1 cellular context compared by ENCODE assay signal in genomic region chr1:30895942-30896660, GRCh38.
A peak's percentile ranks its signal among the peaks of the same experiment; 100 is the strongest.
TF ChIP-seq lines count a peak whose summit lies in the region.

No MANE protein-coding gene starts in this region.

TF ChIP-seq in K562, 482 proteins besides CTCF, POLR2A, EP300 and RAD21 (continued from another document and continues in another):
- TF ChIP-seq ZHX1 (conservative IDR thresholded peaks at IDR 0.05; ENCODE audit: low read length), result no peak
- TF ChIP-seq ZNF639 (CRISPR knock-in tag; conservative IDR thresholded peaks at IDR 0.05 in 1 of 2, IDR thresholded peaks at IDR 0.05 in 1 of 2), result no peak
- no peak for TF ChIP-seq DACH1 (IDR thresholded peaks at IDR 0.05; ENCODE audit: partially characterized antibody)
- TF ChIP-seq TCFL5 (CRISPR knock-in tag; conservative IDR thresholded peaks at IDR 0.05), result no peak
- TF ChIP-seq ETV1 (tag; conservative IDR thresholded peaks at IDR 0.05; ENCODE audit: low read depth), result no peak
- TF ChIP-seq TAF1 (IDR thresholded peaks at IDR 0.05; ENCODE audit: control insufficient read depth, extremely low read depth, insufficient read depth, low read length, severe bottlenecking), result no peak
- no peak for TF ChIP-seq E2F4 (CRISPR knock-in tag; IDR thresholded peaks at IDR 0.05; ENCODE audit: low read depth)
- TF ChIP-seq BCL6 (CRISPR knock-in tag; IDR thresholded peaks at IDR 0.05), result no peak
- TF ChIP-seq RBM39 (optimal IDR thresholded peaks at IDR 0.05; ENCODE audit: low read depth, low read length), result no peak
- no peak for TF ChIP-seq ZNF232 (CRISPR knock-in tag; IDR thresholded peaks at IDR 0.05)
- peak in 1 of 2 experiments; percentile 54; a peak in 1 of 4 replicates for TF ChIP-seq MLLT1 (IDR thresholded peaks at IDR 0.05)
- TF ChIP-seq REST (CRISPR knock-in tag; IDR thresholded peaks at IDR 0.05; ENCODE audit: low read depth), result no peak
- TF ChIP-seq FOXK2 (conservative IDR thresholded peaks at IDR 0.05 in 1 of 2, IDR thresholded peaks at IDR 0.05 in 1 of 2; ENCODE audit: low read depth in 2 of 2), result 0 out of 4 replicates have a peak, but pooled peaks of 1 of the 2 experiments have one; percentile 57
- no peak for TF ChIP-seq NCOA6 (IDR thresholded peaks at IDR 0.05)
- TF ChIP-seq EP400 (IDR thresholded peaks at IDR 0.05), result peak; percentile 95
- TF ChIP-seq DDX20 (tag; IDR thresholded peaks at IDR 0.05; ENCODE audit: low read depth), result 0 out of 2 replicates have a peak, but pooled peaks have one; percentile 46
- 0 out of 2 replicates have a peak, but pooled peaks have one; percentile 31 for TF ChIP-seq HIVEP1 (CRISPR knock-in tag; IDR thresholded peaks at IDR 0.05)
- no peak for TF ChIP-seq RBM15 (IDR thresholded peaks at IDR 0.05; ENCODE audit: insufficient read depth, low read length)
- TF ChIP-seq HDAC3 (IDR thresholded peaks at IDR 0.05; ENCODE audit: borderline replicate concordance, partially characterized antibody), result no peak
- TF ChIP-seq ZNF592 (IDR thresholded peaks at IDR 0.05), result peak; percentile 59; the same call in 1 of the 2 replicates
- TF ChIP-seq ZNF785 (CRISPR knock-in tag; IDR thresholded peaks at IDR 0.05), result no peak
- peak; percentile 15; the same call in 1 of the 2 replicates for TF ChIP-seq HDAC2 (IDR thresholded peaks at IDR 0.05)
- no peak for TF ChIP-seq PPARD (CRISPR knock-in tag; IDR thresholded peaks at IDR 0.05)
- no peak for TF ChIP-seq ZNF143 (CRISPR knock-in tag; IDR thresholded peaks at IDR 0.05)
- TF ChIP-seq SAFB2 (IDR thresholded peaks at IDR 0.05; ENCODE audit: borderline replicate concordance, low read depth, low read length, severe bottlenecking), result no peak
- no peak for TF ChIP-seq CGGBP1 (CRISPR knock-in tag; IDR thresholded peaks at IDR 0.05)
- TF ChIP-seq ZBTB5 (IDR thresholded peaks at IDR 0.05), result no peak
- TF ChIP-seq SPI1 (IDR thresholded peaks at IDR 0.05; ENCODE audit: borderline replicate concordance, low read depth, low read length), result no peak
- no peak for TF ChIP-seq RBM22 (IDR thresholded peaks at IDR 0.05; ENCODE audit: low read depth, low read length, poor library complexity, severe bottlenecking)
- TF ChIP-seq ERF (CRISPR knock-in tag; IDR thresholded peaks at IDR 0.05), result no peak
- TF ChIP-seq XRCC3 (IDR thresholded peaks at IDR 0.05), result no peak
- no peak for TF ChIP-seq CBX3 (IDR thresholded peaks at IDR 0.05; ENCODE audit: borderline replicate concordance in 1 of 2, low read length in 2 of 2)
